ENCODE assay signal across 21 cellular contexts in genomic region chr7:74590814-74591213, GRCh38.
A peak's percentile ranks its signal among the peaks of the same experiment; 100 is the strongest.
DNase-seq lines count a peak whose midpoint lies in the region; ATAC-seq and TF ChIP-seq lines count a peak whose summit lies in the region.
"Had no signal": no experiment of that assay in that cellular context is flagged by ENCODE, and none has a peak within 500 bp of the region (broad histone marks: within the 10 kb centered on the region; RNA-seq: fewer than 3 reads in every experiment).

No MANE protein-coding gene starts in this region.

- no peak overlapping the region for H3K9ac ChIP-seq in liver (ENCODE audit: low read depth in 1 of 2, low read length in 2 of 2)
- H3K9ac ChIP-seq: BLaER1 had no signal

- H3K4me3 ChIP-seq in liver (ENCODE audit: low read depth in 1 of 3, low read length in 3 of 3) (no peak overlapping the region), BE2C (ENCODE audit: low read depth, low read length) (no peak overlapping the region)
- H3K4me3 ChIP-seq: A549, BLaER1 had no signal

- TF ChIP-seq RAD21 in liver (IDR thresholded peaks at IDR 0.05): no peak

- peaks cover 0 to 5% (median 2%) of the 10 kb centered on the region in 4 donors for H3K4me1 ChIP-seq in liver (ENCODE audit: control insufficient read depth in 4 of 4, insufficient read depth in 4 of 4, low read length in 3 of 4)
- H3K4me1 ChIP-seq in BE2C: peaks cover 11% of the 10 kb centered on the region
- H3K4me1 ChIP-seq: Caco-2 had no signal

- no peaks in the 10 kb centered on the region for H3K9me3 Mint-ChIP-seq in nephron
- no peaks in the 10 kb centered on the region for H3K9me3 Mint-ChIP-seq in WTC11
- H3K9me3 Mint-ChIP-seq: CD14-positive monocyte; CD8-positive, alpha-beta T cell had no signal

- H3K36me3 ChIP-seq in liver (ENCODE audit: control insufficient read depth in 4 of 4, insufficient read depth in 3 of 4, low read depth in 1 of 4, low read length in 3 of 4): peaks cover 0 to 3% (median under 1%) of the 10 kb centered on the region in 4 donors
- H3K36me3 ChIP-seq in BE2C: peaks cover 13% of the 10 kb centered on the region; the same call in 1 of the 2 replicates

- ATAC-seq in left lobe of liver (peak; percentile 80), WTC11 (no peak)
- ATAC-seq: A549; CD8-positive, alpha-beta T cell had no signal

- 75% methylated on average over 16 of the region's 16 CpGs for WGBS in liver

- peak overlapping the region in 2 of 3 experiments; percentile 39 to 64 for H3K27ac Mint-ChIP-seq in nephron
- H3K27ac Mint-ChIP-seq in WTC11: no peak overlapping the region
- H3K27ac Mint-ChIP-seq: B cell; CD4-positive, CD25-positive, alpha-beta regulatory T cell; CD8-positive, alpha-beta T cell had no signal

- CTCF ChIA-PET in RWPE1 (lab: Yijun Ruan, JAX): no interaction called here
- CTCF ChIA-PET in WTC11 (lab: Charles Lee): no interaction called here

- H3K36me3 Mint-ChIP-seq in nephron (ENCODE audit: low read depth): peaks cover 31% of the 10 kb centered on the region
- peaks cover 35% of the 10 kb centered on the region for H3K36me3 Mint-ChIP-seq in WTC11
- H3K36me3 Mint-ChIP-seq: CD14-positive monocyte; CD4-positive, CD25-positive, alpha-beta regulatory T cell; CD8-positive, alpha-beta T cell had no signal

- TF ChIP-seq CTCF in RWPE1 (conservative IDR thresholded peaks at IDR 0.05; ENCODE audit: low read depth) (no peak), liver (IDR thresholded peaks at IDR 0.05; ENCODE audit: low read depth, low read length, missing input control) (no peak), nephron (IDR thresholded peaks at IDR 0.05; ENCODE audit: unreplicated experiment in 3 of 3) (no peak), WTC11 (IDR thresholded peaks at IDR 0.05) (no peak), BE2C (IDR thresholded peaks at IDR 0.05; ENCODE audit: low read depth, low read length) (no peak)

- H3K9me3 ChIP-seq in liver (ENCODE audit: control insufficient read depth in 4 of 4, low read length in 3 of 4) (no peaks in the 10 kb centered on the region), BE2C (no peaks in the 10 kb centered on the region)
- H3K9me3 ChIP-seq: A549, BLaER1, Caco-2 had no signal

- H3K27ac ChIP-seq in RWPE1: peak overlapping the region; percentile 96
- H3K27ac ChIP-seq in liver (ENCODE audit: low read depth in 1 of 2, low read length in 2 of 2): no peak overlapping the region
- H3K27ac ChIP-seq: 22Rv1, BLaER1 had no signal

- H3K4me3 Mint-ChIP-seq in nephron (no peak overlapping the region), WTC11 (no peak overlapping the region)
- H3K4me3 Mint-ChIP-seq: B cell; CD14-positive monocyte; CD4-positive, CD25-positive, alpha-beta regulatory T cell; CD8-positive, alpha-beta T cell had no signal

- no peak for DNase-seq in RWPE1 (ENCODE audit: low spot score)
- peak; percentile 56 for DNase-seq in left lobe of liver (ENCODE audit: low spot score)
- no peak for DNase-seq in NCI-H2227 (lab: John Stamatoyannopoulos, UW; ENCODE audit: unreplicated experiment)
- DNase-seq in HCEC 1CT: no peak
- DNase-seq in WTC11 (ENCODE audit: low spot score): no peak
- DNase-seq in BE2C: no peak
- DNase-seq: AML-193; C1 segment of cervical spinal cord; Caco-2; Calu3; CD4-positive, CD25-positive, alpha-beta regulatory T cell; CD8-positive, alpha-beta T cell; DMS79 treated with DMSO at 0.1 percent for 48 hours; GF-D8 had no signal

- POLR2A ChIA-PET in RWPE1 (lab: Yijun Ruan, JAX; ENCODE audit: low non-redundant PET) (no interaction called here), WTC11 (lab: Charles Lee) (no interaction called here)

- H3K27me3 ChIP-seq in liver (ENCODE audit: control insufficient read depth in 4 of 4, insufficient read depth in 4 of 4, low read length in 3 of 4) (no peaks in the 10 kb centered on the region), BE2C (no peaks in the 10 kb centered on the region)
- H3K27me3 ChIP-seq: BLaER1 had no signal

- H3K4me1 Mint-ChIP-seq in nephron: peaks cover 21% of the 10 kb centered on the region
- H3K4me1 Mint-ChIP-seq in WTC11: peaks cover 14% of the 10 kb centered on the region
- H3K4me1 Mint-ChIP-seq: CD4-positive, CD25-positive, alpha-beta regulatory T cell had no signal

- H3K27me3 Mint-ChIP-seq in nephron (ENCODE audit: low read depth): no peaks in the 10 kb centered on the region
- H3K27me3 Mint-ChIP-seq in WTC11 (ENCODE audit: low read depth): no peaks in the 10 kb centered on the region
- H3K27me3 Mint-ChIP-seq: B cell; CD4-positive, CD25-positive, alpha-beta regulatory T cell had no signal

TF ChIP-seq in liver, 16 proteins besides CTCF, POLR2A, EP300 and RAD21:
- TF ChIP-seq RXRA (IDR thresholded peaks at IDR 0.05) (peak; percentile 29 to 77), HNF4A (conservative IDR thresholded peaks at IDR 0.05) (peak; percentile 73 to 85), HNF4G (IDR thresholded peaks at IDR 0.05) (peak; percentile 11), NR2F2 (IDR thresholded peaks at IDR 0.05) (peak; percentile 21), MAX (IDR thresholded peaks at IDR 0.05) (no peak), SP1 (IDR thresholded peaks at IDR 0.05) (peak; percentile 27), REST (IDR thresholded peaks at IDR 0.05) (no peak)

TF ChIP-seq in WTC11, 78 proteins besides CTCF, POLR2A, EP300 and RAD21:
- TF ChIP-seq CREM (CRISPR knock-in tag; IDR thresholded peaks at IDR 0.05) (no peak), ZNF138 (CRISPR knock-in tag; conservative IDR thresholded peaks at IDR 0.05) (no peak), E2F1 (CRISPR knock-in tag; IDR thresholded peaks at IDR 0.05) (no peak), GTF2I (CRISPR knock-in tag; conservative IDR thresholded peaks at IDR 0.05) (no peak), IRF1 (CRISPR knock-in tag; IDR thresholded peaks at IDR 0.05) (no peak), CBFB (CRISPR knock-in tag; IDR thresholded peaks at IDR 0.05; ENCODE audit: low read depth) (no peak)
TF ChIP-seq in WTC11: peak in this region for 0.
